8 cellular contexts compared by ENCODE assay signal in genomic region chr6:73694711-73695411, GRCh38. TPM values are rescaled to one million over a fixed set of nuclear protein-coding genes. Genes with fewer than 3 reads are reported as not detected.
DNase-seq lines count a peak whose midpoint lies in the region; ATAC-seq, FAIRE-seq and TF ChIP-seq lines count a peak whose summit lies in the region.

No MANE protein-coding gene starts in this region.

- WGBS in endodermal cell (ENCODE audit: insufficient coverage in 1 of 2, insufficient read length in 1 of 2), 2 experiments: 88 to 100% methylated on average over 1 to 5 of the region's 5 CpGs

- FAIRE-seq in RCC 7860 (lab: Jason Lieb, UNC): peak; percentile 11

- no peaks in the 10 kb centered on the region for H3K36me3 ChIP-seq in CD8-positive, alpha-beta T cell (ENCODE audit: insufficient read depth, low read length)
- no peaks in the 10 kb centered on the region for H3K36me3 ChIP-seq in endodermal cell (ENCODE audit: control insufficient read depth, insufficient read depth, low read length)

- H3K9me3 ChIP-seq in CD8-positive, alpha-beta T cell (ENCODE audit: low read length): no peaks in the 10 kb centered on the region
- H3K9me3 ChIP-seq in endodermal cell (ENCODE audit: control insufficient read depth, low read length): no peaks in the 10 kb centered on the region

- no peaks in the 10 kb centered on the region for H3K9me3 Mint-ChIP-seq in CD8-positive, alpha-beta T cell
- H3K9me3 Mint-ChIP-seq in endodermal cell (peaks cover 9% of the 10 kb centered on the region), nephron progenitor cell (peaks cover 7% of the 10 kb centered on the region)

- CTCF ChIA-PET in CD8-positive, alpha-beta T cell (lab: Charles Lee): no interaction called here

- peaks cover 12% of the 10 kb centered on the region for H3K4me1 Mint-ChIP-seq in CD8-positive, alpha-beta T cell (ENCODE audit: low read depth)
- H3K4me1 Mint-ChIP-seq in endodermal cell (peaks cover 12% of the 10 kb centered on the region), nephron progenitor cell (peaks cover 25% of the 10 kb centered on the region)

- peak overlapping the region; percentile 80 for H3K4me3 Mint-ChIP-seq in CD8-positive, alpha-beta T cell
- H3K4me3 Mint-ChIP-seq in endodermal cell (peak overlapping the region; percentile 70), nephron progenitor cell (peak overlapping the region; percentile 84)

- H3K4me3 ChIP-seq in CD8-positive, alpha-beta T cell (ENCODE audit: low read depth, low read length): no peak overlapping the region
- H3K4me3 ChIP-seq in endodermal cell (ENCODE audit: low read length): no peak overlapping the region

- H3K36me3 Mint-ChIP-seq in CD8-positive, alpha-beta T cell: no peaks in the 10 kb centered on the region
- no peaks in the 10 kb centered on the region for H3K36me3 Mint-ChIP-seq in endodermal cell (ENCODE audit: low read depth)
- H3K36me3 Mint-ChIP-seq in nephron progenitor cell (ENCODE audit: low read depth): no peaks in the 10 kb centered on the region

- no peak for DNase-seq in CD8-positive, alpha-beta T cell
- DNase-seq in RCC 7860 (ENCODE audit: low spot score): peak; percentile 63
- peak; percentile 48 for DNase-seq in endodermal cell
- DNase-seq in nephron progenitor cell: no peak
- DNase-seq in activated gamma-delta T cell (lab: John Stamatoyannopoulos, UW): no peak
- DNase-seq in cerebellum (ENCODE audit: low spot score): no peak
- no peak for DNase-seq in HPDE6-E6E7 (ENCODE audit: extremely low spot score)

- intact Hi-C loops in CD8-positive, alpha-beta T cell (cut with DNase I, micrococcal nuclease): no loop called here

- H3K27ac Mint-ChIP-seq in CD8-positive, alpha-beta T cell: no peak overlapping the region
- H3K27ac Mint-ChIP-seq in endodermal cell (no peak overlapping the region), nephron progenitor cell (no peak overlapping the region)

- no peaks in the 10 kb centered on the region for H3K27me3 ChIP-seq in CD8-positive, alpha-beta T cell (ENCODE audit: insufficient read depth, low read length)
- H3K27me3 ChIP-seq in endodermal cell (ENCODE audit: control insufficient read depth, insufficient read depth, low read length, poor library complexity, severe bottlenecking): peaks cover 7% of the 10 kb centered on the region

- no peak overlapping the region for H3K9ac ChIP-seq in endodermal cell (ENCODE audit: extremely low read depth, low read length, poor library complexity, severe bottlenecking)

- TF ChIP-seq CTCF in CD8-positive, alpha-beta T cell (IDR thresholded peaks at IDR 0.05): no peak
- TF ChIP-seq CTCF in endodermal cell (conservative IDR thresholded peaks at IDR 0.05) (no peak), nephron progenitor cell (IDR thresholded peaks at IDR 0.05) (no peak)

- no peaks in the 10 kb centered on the region for H3K4me1 ChIP-seq in CD8-positive, alpha-beta T cell (ENCODE audit: insufficient read depth, low read length)
- H3K4me1 ChIP-seq in endodermal cell (ENCODE audit: control insufficient read depth, insufficient read depth, low read length): no peaks in the 10 kb centered on the region

- POLR2A ChIA-PET in CD8-positive, alpha-beta T cell (lab: Charles Lee): interaction anchor here (0.7 kb wide), 1 partner anchor 40 kb away, joined by 3 read pairs; no protein-coding TSS in a partner anchor

- H3K27me3 Mint-ChIP-seq in CD8-positive, alpha-beta T cell (ENCODE audit: low read depth): peaks cover 35% of the 10 kb centered on the region
- peaks cover 16% of the 10 kb centered on the region for H3K27me3 Mint-ChIP-seq in endodermal cell (ENCODE audit: insufficient read depth)
- H3K27me3 Mint-ChIP-seq in nephron progenitor cell (ENCODE audit: low read depth, poor library complexity): peaks cover 34% of the 10 kb centered on the region

- no peak for ATAC-seq in CD8-positive, alpha-beta T cell
- ATAC-seq in GM21367 (IDR thresholded peaks at IDR 0.05; ENCODE audit: unreplicated experiment): no peak

- H3K27ac ChIP-seq in CD8-positive, alpha-beta T cell (ENCODE audit: low read depth, low read length): no peak overlapping the region
- no peak overlapping the region for H3K27ac ChIP-seq in endodermal cell (ENCODE audit: low read depth, low read length)

RNA-seq across cellular contexts. Expression of gene CD109, which starts 1.1 kb away (rescaled TPM):
- under 1 TPM; 0.11 to 0.25 TPM for total RNA-seq in CD8-positive, alpha-beta T cell
- total RNA-seq in endodermal cell: 1 to 10 TPM; 2.0 TPM
- polyA plus RNA-seq in endodermal cell (2013, experiment 1 of 2): 1.0 TPM
- polyA plus RNA-seq in endodermal cell (2013, experiment 2 of 2): 0.87 TPM
- 3.1 TPM for total RNA-seq in cerebellum

RNA-seq across cellular contexts. Expression of gene SLC17A5, which starts 41.1 kb away (rescaled TPM):
- 1 to 10 TPM; 4.9 to 5.5 TPM for total RNA-seq in CD8-positive, alpha-beta T cell
- total RNA-seq in endodermal cell: 1 to 10 TPM; 4.4 to 8.3 TPM
- polyA plus RNA-seq in endodermal cell (2013, experiment 1 of 2): 9.7 TPM
- polyA plus RNA-seq in endodermal cell (2013, experiment 2 of 2): 9.0 TPM
- 19.1 TPM for total RNA-seq in cerebellum

Comparison
In these comparisons a context has a peak if more than half of its experiments do, and no peak if none do; other contexts are left out.
1. DNase-seq: peak in RCC 7860 (single experiment) and endodermal cell (single experiment); none in CD8-positive, alpha-beta T cell (0 of 7), nephron progenitor cell (single experiment), activated gamma-delta T cell (single experiment), cerebellum (single experiment) and HPDE6-E6E7 (single experiment).
2. Peak in every context shown above with its lines, with median percentiles within 50 percentile points of each other: H3K4me3 Mint-ChIP-seq.